In genomic region chr1:9815150-9815549, GRCh38 we compare ENCODE assay signal across 23 cellular contexts. TPM values are rescaled to one million over a fixed set of nuclear protein-coding genes. Genes with fewer than 3 reads are reported as not detected.
DNase-seq lines count a peak whose midpoint lies in the region; ATAC-seq and TF ChIP-seq lines count a peak whose summit lies in the region.
"Had no signal": no experiment of that assay in that cellular context is flagged by ENCODE, and none has a peak within 500 bp of the region (broad histone marks: within the 10 kb centered on the region; RNA-seq: fewer than 3 reads in every experiment).

No MANE protein-coding gene starts in this region.

- no peak overlapping the region for H3K27ac Mint-ChIP-seq in natural killer cell treated with Interleukin-12 subunit alpha and Interleukin-12 subunit beta and Interleukin-15 and Interleukin-18, amount 100 ng/mL, for 72 hours
- H3K27ac Mint-ChIP-seq: activated naive CD4-positive, alpha-beta T cell treated with anti-CD3 and anti-CD28 coated beads, Interleukin-2, amount 50 U/mL, for 24 hours; T-cell had no signal

- H3K27me3 ChIP-seq in OCI-LY1 (ENCODE audit: insufficient read depth, low read length) = no peaks in the 10 kb centered on the region
- H3K27me3 ChIP-seq in stomach = no peaks in the 10 kb centered on the region
- H3K27me3 ChIP-seq: ascending aorta, gastrocnemius medialis, right atrium auricular region, upper lobe of right lung had no signal

- WGBS in stomach, 5 donors = 34 to 70% (median 43%) methylated on average over 2 of the region's 2 CpGs

- no peak overlapping the region for H2AFZ ChIP-seq in OCI-LY1 (ENCODE audit: low read length)

- no peak for TF ChIP-seq EP300 in stomach (IDR thresholded peaks at IDR 0.05)

- H4K20me1 ChIP-seq in OCI-LY1 (ENCODE audit: insufficient read depth, low read length) = no peaks in the 10 kb centered on the region

- H3K4me1 ChIP-seq in OCI-LY1 (ENCODE audit: insufficient read depth, low read length, severe bottlenecking) (peaks cover 93% of the 10 kb centered on the region), stomach (peaks cover 0 to 46% (median 22%) of the 10 kb centered on the region in 4 donors)
- H3K4me1 ChIP-seq: ascending aorta had no signal

- peak; percentile 67 for DNase-seq in NOMO-1 treated with DMSO at 0.1 percent for 48 hours (lab: John Stamatoyannopoulos, UW; ENCODE audit: unreplicated experiment)
- no peak for DNase-seq in NOMO-1 treated with dmso at 0.1 percent for 144 hours (lab: John Stamatoyannopoulos, UW; ENCODE audit: unreplicated experiment)
- peak; percentile 9 for DNase-seq in fibroblast of peridontal ligament (ENCODE audit: extremely low read depth)
- no peak for DNase-seq in stomach
- DNase-seq in natural killer cell treated with Interleukin-12 subunit alpha and Interleukin-12 subunit beta and Interleukin-15 and Interleukin-18, amount 100 ng/mL, for 72 hours (ENCODE audit: low spot score) = no peak
- DNase-seq in NCI-H1105 (lab: John Stamatoyannopoulos, UW) = no peak
- no peak for DNase-seq in putamen (ENCODE audit: low spot score)
- DNase-seq: activated CD4-positive, alpha-beta T cell treated with anti-CD3 and anti-CD28 coated beads for 4 hours; effector memory CD4-positive, alpha-beta T cell; gastrocnemius medialis; IMR-90; NCI-H187; NCI-H69; T-cell; upper lobe of right lung had no signal

- no peak for TF ChIP-seq CTCF in OCI-LY1 (IDR thresholded peaks at IDR 0.05; ENCODE audit: low read length)
- TF ChIP-seq CTCF in stomach (IDR thresholded peaks at IDR 0.05) = no peak

- 0 out of 2 replicates have a peak, but pooled peaks cover 3% of the 10 kb centered on the region for H3F3A ChIP-seq in OCI-LY1 (ENCODE audit: insufficient read depth, low read length)

- no peak overlapping the region for H3K4me3 ChIP-seq in OCI-LY1 (ENCODE audit: low read depth, low read length, poor library complexity, severe bottlenecking)
- H3K4me3 ChIP-seq in stomach = no peak overlapping the region
- H3K4me3 ChIP-seq: ascending aorta, gastrocnemius medialis, lung, right atrium auricular region, upper lobe of right lung had no signal

- H3K27ac ChIP-seq in OCI-LY1 (ENCODE audit: low read depth, low read length, poor library complexity, severe bottlenecking) (peak overlapping the region; percentile 61), stomach (peak overlapping the region in 3 of 5 donors; percentile 21 to 56 (median 27))
- H3K27ac ChIP-seq: ascending aorta, gastrocnemius medialis, HL-60, right atrium auricular region, upper lobe of right lung had no signal

- no peaks in the 10 kb centered on the region for H3K27me3 Mint-ChIP-seq in natural killer cell treated with Interleukin-12 subunit alpha and Interleukin-12 subunit beta and Interleukin-15 and Interleukin-18, amount 100 ng/mL, for 72 hours
- H3K27me3 Mint-ChIP-seq: activated naive CD4-positive, alpha-beta T cell treated with anti-CD3 and anti-CD28 coated beads, Interleukin-2, amount 50 U/mL, for 24 hours; T-cell had no signal

- H3K9me2 ChIP-seq in OCI-LY1 (ENCODE audit: low read depth, low read length) = no peaks in the 10 kb centered on the region

- peaks cover 8 to 11% of the 10 kb centered on the region in 2 donors for H3K4me1 Mint-ChIP-seq in natural killer cell treated with Interleukin-12 subunit alpha and Interleukin-12 subunit beta and Interleukin-15 and Interleukin-18, amount 100 ng/mL, for 72 hours (ENCODE audit: low read depth in 2 of 2)

- no peak overlapping the region for H3K4me3 Mint-ChIP-seq in natural killer cell treated with Interleukin-12 subunit alpha and Interleukin-12 subunit beta and Interleukin-15 and Interleukin-18, amount 100 ng/mL, for 72 hours
- H3K4me3 Mint-ChIP-seq: activated naive CD4-positive, alpha-beta T cell treated with anti-CD3 and anti-CD28 coated beads, Interleukin-2, amount 50 U/mL, for 24 hours; T-cell had no signal

- H3K9ac ChIP-seq in OCI-LY1 (ENCODE audit: low read length) = no peak overlapping the region; the same call in 1 of the 2 replicates

- H3K9me3 ChIP-seq in OCI-LY1 (ENCODE audit: low read length) = no peaks in the 10 kb centered on the region
- no peaks in the 10 kb centered on the region for H3K9me3 ChIP-seq in stomach
- H3K9me3 ChIP-seq: ascending aorta, gastrocnemius medialis, right atrium auricular region, upper lobe of right lung had no signal

- H3K4me2 ChIP-seq in OCI-LY1 (ENCODE audit: low read length) = peak overlapping the region; percentile 16; the same call in 1 of the 2 replicates

- no peaks in the 10 kb centered on the region for H3K36me3 Mint-ChIP-seq in natural killer cell treated with Interleukin-12 subunit alpha and Interleukin-12 subunit beta and Interleukin-15 and Interleukin-18, amount 100 ng/mL, for 72 hours

- ATAC-seq in natural killer cell treated with Interleukin-12 subunit alpha and Interleukin-12 subunit beta and Interleukin-15 and Interleukin-18, amount 100 ng/mL, for 72 hours = no peak
- ATAC-seq: esophagus mucosa, gastrocnemius medialis, Right ventricle myocardium inferior, T-cell, upper lobe of right lung had no signal

- no peak for TF ChIP-seq POLR2A in stomach (IDR thresholded peaks at IDR 0.05)

- H3K36me3 ChIP-seq in OCI-LY1 (ENCODE audit: insufficient read depth, low read length) = peaks cover 25% of the 10 kb centered on the region; the same call in 1 of the 2 replicates
- H3K36me3 ChIP-seq in stomach = no peaks in the 10 kb centered on the region
- H3K36me3 ChIP-seq: ascending aorta, gastrocnemius medialis, right atrium auricular region, upper lobe of right lung had no signal

- intact Hi-C loops in stomach (cut with DNase I; ENCODE audit: low total_unique reads) = no loop called here

- H3K9me3 Mint-ChIP-seq in natural killer cell treated with Interleukin-12 subunit alpha and Interleukin-12 subunit beta and Interleukin-15 and Interleukin-18, amount 100 ng/mL, for 72 hours = no peaks in the 10 kb centered on the region
- H3K9me3 Mint-ChIP-seq: activated naive CD4-positive, alpha-beta T cell treated with anti-CD3 and anti-CD28 coated beads, Interleukin-2, amount 50 U/mL, for 24 hours; T-cell had no signal

- H3K79me2 ChIP-seq in OCI-LY1 (ENCODE audit: insufficient read depth, low read length) = peaks cover 98% of the 10 kb centered on the region

RNA-seq across cellular contexts. Expression of gene CLSTN1, which starts 8.6 kb away (rescaled TPM):
- total RNA-seq in stomach = 100 to 1,000 TPM in 1 of 5 donors, 10 to 100 TPM in 4; 15.8 to 156 (median 42.6) TPM
- 10 to 100 TPM; 10.5 to 59.3 (median 18.9) TPM for polyA plus RNA-seq in stomach
- total RNA-seq in natural killer cell treated with Interleukin-12 subunit alpha and Interleukin-12 subunit beta and Interleukin-15 and Interleukin-18, amount 100 ng/mL, for 72 hours = 10 to 100 TPM; 57.3 to 66.4 TPM

Comparison
In these comparisons a context has a peak if more than half of its experiments do, and no peak if none do; other contexts are left out.
1. DNase-seq: peak in NOMO-1 treated with DMSO at 0.1 percent for 48 hours (single experiment) and fibroblast of peridontal ligament (single experiment); none in NOMO-1 treated with dmso at 0.1 percent for 144 hours (single experiment), stomach (single experiment), natural killer cell treated with Interleukin-12 subunit alpha and Interleukin-12 subunit beta and Interleukin-15 and Interleukin-18, amount 100 ng/mL, for 72 hours (single experiment), NCI-H1105 (single experiment) and putamen (single experiment).